10 cellular contexts compared by ENCODE assay signal in the genomic region with DNA sequence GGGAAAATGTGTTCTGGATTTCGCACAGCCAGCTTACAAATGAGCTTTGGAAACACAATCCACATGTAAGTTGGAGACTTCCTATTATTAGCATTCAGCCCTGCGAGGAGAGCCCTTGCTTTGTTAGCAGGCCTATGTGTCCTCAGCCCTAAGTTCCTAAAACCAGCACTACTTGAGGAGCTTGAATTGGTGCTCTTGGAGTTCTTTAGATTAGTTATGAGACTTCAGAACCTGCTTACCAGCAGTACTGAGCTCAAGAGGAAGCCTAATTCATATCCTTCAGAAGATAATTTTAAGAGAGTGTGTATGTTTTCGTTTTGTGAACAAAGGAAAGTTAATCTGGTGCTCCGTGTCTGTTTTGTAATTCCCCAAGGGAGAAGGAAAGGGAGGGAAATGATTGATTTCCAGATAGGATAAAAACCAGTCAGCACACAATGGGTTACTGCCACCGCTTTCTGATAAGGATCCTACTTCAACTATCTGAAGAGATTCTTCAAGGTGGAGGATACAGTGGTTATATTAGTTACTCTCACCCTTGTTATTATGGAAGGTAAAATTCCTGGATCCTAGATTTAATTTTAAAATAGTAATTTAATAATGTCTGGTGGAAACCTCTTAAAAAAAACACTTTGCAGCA. TPM values are rescaled to one million over a fixed set of nuclear protein-coding genes. Genes with fewer than 3 reads are reported as not detected.
DNase-seq lines count a peak whose midpoint lies in the region; ATAC-seq and TF ChIP-seq lines count a peak whose summit lies in the region.
"Had no signal": no experiment of that assay in that cellular context is flagged by ENCODE, and none has a peak within 500 bp of the region (broad histone marks: within the 10 kb centered on the region; RNA-seq: fewer than 3 reads in every experiment).

No MANE protein-coding gene starts in this region.

- H3K9ac ChIP-seq in adipocyte (ENCODE audit: low read length), result peak overlapping the region; percentile 44

- H3K9me3 ChIP-seq in adipocyte (ENCODE audit: control insufficient read depth, low read length) (no peaks in the 10 kb centered on the region), thoracic aorta (no peaks in the 10 kb centered on the region)
- H3K9me3 ChIP-seq: A549 had no signal

- intact Hi-C loops in activated CD4-positive, alpha-beta T cell treated with anti-CD3 and anti-CD28 coated beads for 36 hours (cut with DNase I, micrococcal nuclease), result loop anchor here (5.0 to 10.0 kb wide), 6 partner anchors 33 to 1236 kb away; partner anchors contain the start of gene PIK3R1 (in 1 of the 2)

- TF ChIP-seq CTCF in thoracic aorta (IDR thresholded peaks at IDR 0.05), result no peak

- no peaks in the 10 kb centered on the region for H3K27me3 ChIP-seq in adipocyte (replicated peaks; ENCODE audit: control insufficient read depth, insufficient read depth, low read length)
- no peaks in the 10 kb centered on the region for H3K27me3 ChIP-seq in thoracic aorta (replicated peaks; ENCODE audit: insufficient read depth)

- no peaks in the 10 kb centered on the region for H3K36me3 Mint-ChIP-seq in activated CD4-positive, alpha-beta T cell treated with anti-CD3 and anti-CD28 coated beads for 36 hours (ENCODE audit: low read depth)

- H3K9me3 Mint-ChIP-seq in activated CD4-positive, alpha-beta T cell treated with anti-CD3 and anti-CD28 coated beads for 36 hours (ENCODE audit: low read depth), result no peaks in the 10 kb centered on the region

- H3K27me3 Mint-ChIP-seq in activated CD4-positive, alpha-beta T cell treated with anti-CD3 and anti-CD28 coated beads for 36 hours, result no peaks in the 10 kb centered on the region

- no peak for ATAC-seq in activated CD4-positive, alpha-beta T cell treated with anti-CD3 and anti-CD28 coated beads for 36 hours
- ATAC-seq in thoracic aorta (ENCODE audit: insufficient number of reproducible peaks, low FRiP score, low read depth), result no peak
- ATAC-seq in GM18520 (IDR thresholded peaks at IDR 0.05; ENCODE audit: unreplicated experiment), result no peak
- no peak for ATAC-seq in GM19023 (IDR thresholded peaks at IDR 0.05; ENCODE audit: unreplicated experiment)
- ATAC-seq: A549, HCT116 had no signal

- POLR2A ChIA-PET in activated CD4-positive, alpha-beta T cell treated with anti-CD3 and anti-CD28 coated beads for 36 hours (lab: Charles Lee), result interaction anchor here (0.6 to 1.1 kb wide), 2 partner anchors 19 to 236 kb away, joined by 4 to 6 read pairs; no protein-coding TSS in a partner anchor

- H3K27ac ChIP-seq in thoracic aorta, result peak overlapping the region; percentile 30 to 60
- H3K27ac ChIP-seq: A549 had no signal

- CTCF ChIA-PET in activated CD4-positive, alpha-beta T cell treated with anti-CD3 and anti-CD28 coated beads for 36 hours (lab: Charles Lee), result interaction anchor here (0.6 to 3.2 kb wide), 10 partner anchors 10 to 1006 kb away, joined by 3 to 40 read pairs (median 3); partner anchors contain the start of gene PIK3R1

- peaks cover 13% of the 10 kb centered on the region for H3K36me3 ChIP-seq in adipocyte (ENCODE audit: control insufficient read depth, insufficient read depth, low read length, severe bottlenecking)
- no peaks in the 10 kb centered on the region for H3K36me3 ChIP-seq in thoracic aorta

- peaks cover 80% of the 10 kb centered on the region for H3K4me1 Mint-ChIP-seq in activated CD4-positive, alpha-beta T cell treated with anti-CD3 and anti-CD28 coated beads for 36 hours

- no peak for DNase-seq in activated CD4-positive, alpha-beta T cell treated with anti-CD3 and anti-CD28 coated beads for 36 hours
- no peak for DNase-seq in activated CD4-positive, alpha-beta T cell treated with anti-CD3 and anti-CD28 coated beads, Interleukin-2, amount 50 U/mL, for 4 hours
- no peak for DNase-seq in adipocyte (ENCODE audit: low read depth)
- DNase-seq in medulla oblongata (ENCODE audit: extremely low spot score), result peak; percentile 54
- no peak for DNase-seq in thoracic aorta (ENCODE audit: low spot score)
- DNase-seq in COR-L47 (lab: John Stamatoyannopoulos, UW), result no peak

- H3K4me3 ChIP-seq in adipocyte (ENCODE audit: low read length) (peak overlapping the region; percentile 43), thoracic aorta (peak overlapping the region; percentile 13)
- H3K4me3 ChIP-seq: A549 had no signal

- H3K4me3 Mint-ChIP-seq in activated CD4-positive, alpha-beta T cell treated with anti-CD3 and anti-CD28 coated beads for 36 hours, result peak overlapping the region; percentile 16

- H3K27ac Mint-ChIP-seq in activated CD4-positive, alpha-beta T cell treated with anti-CD3 and anti-CD28 coated beads for 36 hours, result peak overlapping the region; percentile 86

- H3K4me1 ChIP-seq in adipocyte (ENCODE audit: control insufficient read depth, insufficient read depth, low read length) (peaks cover 70% of the 10 kb centered on the region), thoracic aorta (ENCODE audit: control insufficient read depth in 1 of 2, low read depth in 2 of 2) (peaks cover 53 to 93% of the 10 kb centered on the region in 2 donors)

RNA-seq across cellular contexts. Expression of gene PIK3R1, which starts 35.2 kb away (rescaled TPM):
- 10 to 100 TPM; 40.0 to 49.0 TPM for total RNA-seq in activated CD4-positive, alpha-beta T cell treated with anti-CD3 and anti-CD28 coated beads for 36 hours
- 10 to 100 TPM; 81.8 to 91.5 TPM for total RNA-seq in thoracic aorta
